In genomic region chr17:16250635-16251034, GRCh38 we compare ENCODE assay signal across 1 cellular context.
TF ChIP-seq lines count a peak whose summit lies in the region.

No MANE protein-coding gene starts in this region.

TF ChIP-seq in HepG2, 621 proteins besides CTCF, POLR2A, EP300 and RAD21 (continued from another document and continues in another):
- TF ChIP-seq, protein P1, sequence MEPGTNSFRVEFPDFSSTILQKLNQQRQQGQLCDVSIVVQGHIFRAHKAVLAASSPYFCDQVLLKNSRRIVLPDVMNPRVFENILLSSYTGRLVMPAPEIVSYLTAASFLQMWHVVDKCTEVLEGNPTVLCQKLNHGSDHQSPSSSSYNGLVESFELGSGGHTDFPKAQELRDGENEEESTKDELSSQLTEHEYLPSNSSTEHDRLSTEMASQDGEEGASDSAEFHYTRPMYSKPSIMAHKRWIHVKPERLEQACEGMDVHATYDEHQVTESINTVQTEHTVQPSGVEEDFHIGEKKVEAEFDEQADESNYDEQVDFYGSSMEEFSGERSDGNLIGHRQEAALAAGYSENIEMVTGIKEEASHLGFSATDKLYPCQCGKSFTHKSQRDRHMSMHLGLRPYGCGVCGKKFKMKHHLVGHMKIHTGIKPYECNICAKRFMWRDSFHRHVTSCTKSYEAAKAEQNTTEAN (CRISPR knock-in tag; conservative IDR thresholded peaks at IDR 0.05): no peak
- TF ChIP-seq ARID4A (CRISPR knock-in tag; IDR thresholded peaks at IDR 0.05; ENCODE audit: borderline replicate concordance) (no peak; the same call in 1 of the 2 replicates), AKAP8 (CRISPR knock-in tag; IDR thresholded peaks at IDR 0.05) (no peak), SMC3 (IDR thresholded peaks at IDR 0.05; ENCODE audit: low read length) (peak; percentile 30; the same call in 1 of the 2 replicates), ZNF558 (CRISPR knock-in tag; IDR thresholded peaks at IDR 0.05; ENCODE audit: borderline replicate concordance) (no peak), POLR2AphosphoS5 (IDR thresholded peaks at IDR 0.05; ENCODE audit: low read depth, low read length) (no peak), ZNF598 (CRISPR knock-in tag; IDR thresholded peaks at IDR 0.05; ENCODE audit: borderline replicate concordance) (no peak), RXRB (CRISPR knock-in tag; IDR thresholded peaks at IDR 0.05; ENCODE audit: borderline replicate concordance) (peak; percentile 38; the same call in 1 of the 2 replicates), NONO (IDR thresholded peaks at IDR 0.05) (no peak), NONO (CRISPR knock-in tag; conservative IDR thresholded peaks at IDR 0.05) (no peak), FOXM1 (CRISPR knock-in tag; IDR thresholded peaks at IDR 0.05) (no peak), PRDM4 (CRISPR knock-in tag; IDR thresholded peaks at IDR 0.05; ENCODE audit: borderline replicate concordance) (no peak), RFX1 (IDR thresholded peaks at IDR 0.05) (no peak), NFKB2 (CRISPR knock-in tag; IDR thresholded peaks at IDR 0.05; ENCODE audit: borderline replicate concordance) (no peak), SOX13 (IDR thresholded peaks at IDR 0.05) (no peak), SOX13 (CRISPR knock-in tag; conservative IDR thresholded peaks at IDR 0.05 in 1 of 2, IDR thresholded peaks at IDR 0.05 in 1 of 2) (peak in 1 of 2 experiments; percentile 40; a peak in 1 of 4 replicates), XBP1 (CRISPR knock-in tag; IDR thresholded peaks at IDR 0.05) (no peak), TFE3 (CRISPR knock-in tag; IDR thresholded peaks at IDR 0.05) (peak; percentile 35; the same call in 1 of the 2 replicates), RAD51 (IDR thresholded peaks at IDR 0.05; ENCODE audit: borderline replicate concordance) (no peak), ARHGAP35 (CRISPR knock-in tag; IDR thresholded peaks at IDR 0.05; ENCODE audit: borderline replicate concordance) (no peak), ZNF33B (CRISPR knock-in tag; IDR thresholded peaks at IDR 0.05) (no peak), ZFP62 (CRISPR knock-in tag; IDR thresholded peaks at IDR 0.05) (no peak), ZNF552 (CRISPR knock-in tag; IDR thresholded peaks at IDR 0.05; ENCODE audit: borderline replicate concordance) (no peak), TBX3 (IDR thresholded peaks at IDR 0.05; ENCODE audit: borderline replicate concordance) (no peak), ZNF343 (CRISPR knock-in tag; IDR thresholded peaks at IDR 0.05) (no peak), MAX (IDR thresholded peaks at IDR 0.05) (0 out of 2 replicates have a peak, but pooled peaks have one; percentile 17), NFIC (IDR thresholded peaks at IDR 0.05; ENCODE audit: low read length) (no peak), MYC (CRISPR knock-in tag; IDR thresholded peaks at IDR 0.05; ENCODE audit: borderline replicate concordance) (no peak), MIER3 (CRISPR knock-in tag; IDR thresholded peaks at IDR 0.05; ENCODE audit: borderline replicate concordance) (peak; percentile 23; the same call in 1 of the 2 replicates), ISX (CRISPR knock-in tag; conservative IDR thresholded peaks at IDR 0.05) (no peak), NCOA2 (CRISPR knock-in tag; IDR thresholded peaks at IDR 0.05) (peak; percentile 55; the same call in 1 of the 2 replicates), IRF1 (CRISPR knock-in tag; IDR thresholded peaks at IDR 0.05; ENCODE audit: low read depth) (no peak), ZNF547 (CRISPR knock-in tag; IDR thresholded peaks at IDR 0.05) (no peak), HDAC6 (IDR thresholded peaks at IDR 0.05; ENCODE audit: low read depth, low read length) (no peak), MXD4 (CRISPR knock-in tag; IDR thresholded peaks at IDR 0.05) (no peak), RBM22 (optimal IDR thresholded peaks at IDR 0.05; ENCODE audit: low read length) (no peak), IRF2 (CRISPR knock-in tag; IDR thresholded peaks at IDR 0.05) (no peak)
- TF ChIP-seq, protein P2, sequence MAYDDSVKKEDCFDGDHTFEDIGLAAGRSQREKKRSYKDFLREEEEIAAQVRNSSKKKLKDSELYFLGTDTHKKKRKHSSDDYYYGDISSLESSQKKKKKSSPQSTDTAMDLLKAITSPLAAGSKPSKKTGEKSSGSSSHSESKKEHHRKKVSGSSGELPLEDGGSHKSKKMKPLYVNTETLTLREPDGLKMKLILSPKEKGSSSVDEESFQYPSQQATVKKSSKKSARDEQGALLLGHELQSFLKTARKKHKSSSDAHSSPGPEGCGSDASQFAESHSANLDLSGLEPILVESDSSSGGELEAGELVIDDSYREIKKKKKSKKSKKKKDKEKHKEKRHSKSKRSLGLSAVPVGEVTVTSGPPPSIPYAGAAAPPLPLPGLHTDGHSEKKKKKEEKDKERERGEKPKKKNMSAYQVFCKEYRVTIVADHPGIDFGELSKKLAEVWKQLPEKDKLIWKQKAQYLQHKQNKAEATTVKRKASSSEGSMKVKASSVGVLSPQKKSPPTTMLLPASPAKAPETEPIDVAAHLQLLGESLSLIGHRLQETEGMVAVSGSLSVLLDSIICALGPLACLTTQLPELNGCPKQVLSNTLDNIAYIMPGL (CRISPR knock-in tag; IDR thresholded peaks at IDR 0.05; ENCODE audit: borderline replicate concordance in 1 of 2, low read depth in 1 of 2): no peak
- TF ChIP-seq, protein P3, sequence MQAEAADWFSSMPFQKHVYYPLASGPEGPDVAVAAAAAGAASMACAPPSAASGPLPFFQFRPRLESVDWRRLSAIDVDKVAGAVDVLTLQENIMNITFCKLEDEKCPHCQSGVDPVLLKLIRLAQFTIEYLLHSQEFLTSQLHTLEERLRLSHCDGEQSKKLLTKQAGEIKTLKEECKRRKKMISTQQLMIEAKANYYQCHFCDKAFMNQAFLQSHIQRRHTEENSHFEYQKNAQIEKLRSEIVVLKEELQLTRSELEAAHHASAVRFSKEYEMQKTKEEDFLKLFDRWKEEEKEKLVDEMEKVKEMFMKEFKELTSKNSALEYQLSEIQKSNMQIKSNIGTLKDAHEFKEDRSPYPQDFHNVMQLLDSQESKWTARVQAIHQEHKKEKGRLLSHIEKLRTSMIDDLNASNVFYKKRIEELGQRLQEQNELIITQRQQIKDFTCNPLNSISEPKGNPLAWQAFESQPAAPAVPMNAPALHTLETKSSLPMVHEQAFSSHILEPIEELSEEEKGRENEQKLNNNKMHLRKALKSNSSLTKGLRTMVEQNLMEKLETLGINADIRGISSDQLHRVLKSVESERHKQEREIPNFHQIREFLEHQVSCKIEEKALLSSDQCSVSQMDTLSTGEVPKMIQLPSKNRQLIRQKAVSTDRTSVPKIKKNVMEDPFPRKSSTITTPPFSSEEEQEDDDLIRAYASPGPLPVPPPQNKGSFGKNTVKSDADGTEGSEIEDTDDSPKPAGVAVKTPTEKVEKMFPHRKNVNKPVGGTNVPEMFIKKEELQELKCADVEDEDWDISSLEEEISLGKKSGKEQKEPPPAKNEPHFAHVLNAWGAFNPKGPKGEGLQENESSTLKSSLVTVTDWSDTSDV (CRISPR knock-in tag; IDR thresholded peaks at IDR 0.05): no peak
- TF ChIP-seq, protein P4, sequence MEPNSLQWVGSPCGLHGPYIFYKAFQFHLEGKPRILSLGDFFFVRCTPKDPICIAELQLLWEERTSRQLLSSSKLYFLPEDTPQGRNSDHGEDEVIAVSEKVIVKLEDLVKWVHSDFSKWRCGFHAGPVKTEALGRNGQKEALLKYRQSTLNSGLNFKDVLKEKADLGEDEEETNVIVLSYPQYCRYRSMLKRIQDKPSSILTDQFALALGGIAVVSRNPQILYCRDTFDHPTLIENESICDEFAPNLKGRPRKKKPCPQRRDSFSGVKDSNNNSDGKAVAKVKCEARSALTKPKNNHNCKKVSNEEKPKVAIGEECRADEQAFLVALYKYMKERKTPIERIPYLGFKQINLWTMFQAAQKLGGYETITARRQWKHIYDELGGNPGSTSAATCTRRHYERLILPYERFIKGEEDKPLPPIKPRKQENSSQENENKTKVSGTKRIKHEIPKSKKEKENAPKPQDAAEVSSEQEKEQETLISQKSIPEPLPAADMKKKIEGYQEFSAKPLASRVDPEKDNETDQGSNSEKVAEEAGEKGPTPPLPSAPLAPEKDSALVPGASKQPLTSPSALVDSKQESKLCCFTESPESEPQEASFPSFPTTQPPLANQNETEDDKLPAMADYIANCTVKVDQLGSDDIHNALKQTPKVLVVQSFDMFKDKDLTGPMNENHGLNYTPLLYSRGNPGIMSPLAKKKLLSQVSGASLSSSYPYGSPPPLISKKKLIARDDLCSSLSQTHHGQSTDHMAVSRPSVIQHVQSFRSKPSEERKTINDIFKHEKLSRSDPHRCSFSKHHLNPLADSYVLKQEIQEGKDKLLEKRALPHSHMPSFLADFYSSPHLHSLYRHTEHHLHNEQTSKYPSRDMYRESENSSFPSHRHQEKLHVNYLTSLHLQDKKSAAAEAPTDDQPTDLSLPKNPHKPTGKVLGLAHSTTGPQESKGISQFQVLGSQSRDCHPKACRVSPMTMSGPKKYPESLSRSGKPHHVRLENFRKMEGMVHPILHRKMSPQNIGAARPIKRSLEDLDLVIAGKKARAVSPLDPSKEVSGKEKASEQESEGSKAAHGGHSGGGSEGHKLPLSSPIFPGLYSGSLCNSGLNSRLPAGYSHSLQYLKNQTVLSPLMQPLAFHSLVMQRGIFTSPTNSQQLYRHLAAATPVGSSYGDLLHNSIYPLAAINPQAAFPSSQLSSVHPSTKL (CRISPR knock-in tag; IDR thresholded peaks at IDR 0.05): peak; percentile 89
- TF ChIP-seq, protein P5, sequence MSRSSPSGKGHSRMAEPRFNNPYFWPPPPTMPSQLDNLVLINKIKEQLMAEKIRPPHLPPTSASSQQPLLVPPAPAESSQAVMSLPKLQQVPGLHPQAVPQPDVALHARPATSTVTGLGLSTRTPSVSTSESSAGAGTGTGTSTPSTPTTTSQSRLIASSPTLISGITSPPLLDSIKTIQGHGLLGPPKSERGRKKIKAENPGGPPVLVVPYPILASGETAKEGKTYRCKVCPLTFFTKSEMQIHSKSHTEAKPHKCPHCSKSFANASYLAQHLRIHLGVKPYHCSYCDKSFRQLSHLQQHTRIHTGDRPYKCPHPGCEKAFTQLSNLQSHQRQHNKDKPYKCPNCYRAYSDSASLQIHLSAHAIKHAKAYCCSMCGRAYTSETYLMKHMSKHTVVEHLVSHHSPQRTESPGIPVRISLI (CRISPR knock-in tag; IDR thresholded peaks at IDR 0.05; ENCODE audit: borderline replicate concordance): no peak
